26 cellular contexts compared by ENCODE assay signal in genomic region chr13:27810461-27810860, GRCh38. TPM values are rescaled to one million over a fixed set of nuclear protein-coding genes. Genes with fewer than 3 reads are reported as not detected.
DNase-seq lines count a peak whose midpoint lies in the region; ATAC-seq, FAIRE-seq and TF ChIP-seq lines count a peak whose summit lies in the region.
"Had no signal": no experiment of that assay in that cellular context is flagged by ENCODE, and none has a peak within 500 bp of the region (broad histone marks: within the 10 kb centered on the region; RNA-seq: fewer than 3 reads in every experiment).

No MANE protein-coding gene starts in this region.

- CTCF ChIA-PET in PC-3 (lab: Charles Lee), result interaction anchor here (0.8 kb wide), 1 partner anchor 16 kb away, joined by 5 read pairs; no protein-coding TSS in a partner anchor

- no peak for TF ChIP-seq CTCF in PC-3 (conservative IDR thresholded peaks at IDR 0.05; ENCODE audit: low read depth, low read length)
- TF ChIP-seq CTCF in bronchial epithelial cell (IDR thresholded peaks at IDR 0.05; ENCODE audit: insufficient read depth, low read length, severe bottlenecking), result no peak
- no peak for TF ChIP-seq CTCF in foreskin keratinocyte (conservative IDR thresholded peaks at IDR 0.05)

- H3K4me3 ChIP-seq in PC-3 (ENCODE audit: low read length) (no peak overlapping the region), bronchial epithelial cell (ENCODE audit: low read depth, low read length) (no peak overlapping the region)
- H3K4me3 ChIP-seq: A549; BLaER1 treated with 17β-estradiol and CSF1 and Interleukin-3, amounts not matched to agents 10 nM and 100 nM; GM12878; GM23338 had no signal

- ATAC-seq in PC-3 (peak; percentile 70), foreskin keratinocyte (peak; percentile 15), GM18517 (IDR thresholded peaks at IDR 0.05; ENCODE audit: unreplicated experiment) (no peak)
- ATAC-seq: A549, GM12878, GM23338, HCT116 had no signal

- peak; percentile 31 for DNase-seq in M059J (ENCODE audit: low read depth)
- peak; percentile 69 for DNase-seq in PC-3
- peak; percentile 36 for DNase-seq in bronchial epithelial cell (ENCODE audit: low read depth)
- peak in 1 of 2 donors; percentile 49 for DNase-seq in foreskin keratinocyte
- no peak for DNase-seq in activated CD8-positive, alpha-beta memory T cell treated with anti-CD3 and anti-CD28 coated beads for 24 hours
- DNase-seq in NOMO-1 treated with dmso at 0.1 percent for 144 hours (lab: John Stamatoyannopoulos, UW; ENCODE audit: unreplicated experiment), result no peak
- DNase-seq: 8988T; ACHN; AML-193; BE2C; CD4-positive, alpha-beta T cell; CD8-positive, alpha-beta memory T cell; DMS 273 treated with DMSO at 0.1 percent for 48 hours; DMS79; EL; GDM1; H9 had no signal

- H3K27me3 ChIP-seq in PC-3 (ENCODE audit: low read length) (0 out of 2 replicates have a peak, but pooled peaks cover 3% of the 10 kb centered on the region), bronchial epithelial cell (ENCODE audit: control insufficient read depth, insufficient read depth, low read length) (no peaks in the 10 kb centered on the region), foreskin keratinocyte (no peaks in the 10 kb centered on the region)

- no peaks in the 10 kb centered on the region for H3K9me2 ChIP-seq in PC-3 (replicated peaks; ENCODE audit: low read length)

- no peaks in the 10 kb centered on the region for H3F3A ChIP-seq in PC-3 (ENCODE audit: low read length, unreplicated experiment)

- H3K9ac ChIP-seq in PC-3 (ENCODE audit: low read length), result no peak overlapping the region
- H3K9ac ChIP-seq: BLaER1 treated with 17β-estradiol and CSF1 and Interleukin-3, amounts not matched to agents 10 nM and 100 nM had no signal

- H4K20me1 ChIP-seq in PC-3 (ENCODE audit: low read length), result no peaks in the 10 kb centered on the region
- H4K20me1 ChIP-seq: BLaER1 treated with 17β-estradiol and CSF1 and Interleukin-3, amounts not matched to agents 10 nM and 100 nM had no signal

- H2AFZ ChIP-seq in PC-3 (ENCODE audit: low read length), result no peak overlapping the region
- H2AFZ ChIP-seq: GM23338 had no signal

- intact Hi-C loops in PC-3 (cut with micrococcal nuclease), result no loop called here

- H3K27ac ChIP-seq in PC-3 (ENCODE audit: low read length) (peak overlapping the region; percentile 32; the same call in 1 of the 2 replicates), foreskin keratinocyte (no peak overlapping the region)
- H3K27ac ChIP-seq: A549; BLaER1 treated with 17β-estradiol and CSF1 and Interleukin-3, amounts not matched to agents 10 nM and 100 nM had no signal

- POLR2A ChIA-PET in PC-3 (lab: Charles Lee; ENCODE audit: unreplicated experiment), result no interaction called here

- H3K79me2 ChIP-seq in PC-3 (ENCODE audit: low read length), result no peaks in the 10 kb centered on the region

- H3K4me2 ChIP-seq in PC-3 (ENCODE audit: low read length), result peak overlapping the region; percentile 28; the same call in 1 of the 2 replicates
- H3K4me2 ChIP-seq: A549, GM23338 had no signal

- FAIRE-seq in bronchial epithelial cell (lab: Jason Lieb, UNC), result no peak
- FAIRE-seq: A549, D721Med, GM12878 had no signal

- no peaks in the 10 kb centered on the region for H3K36me3 ChIP-seq in PC-3 (ENCODE audit: low read depth, low read length)
- H3K36me3 ChIP-seq in bronchial epithelial cell (ENCODE audit: control insufficient read depth, insufficient read depth, low read length), result no peaks in the 10 kb centered on the region
- H3K36me3 ChIP-seq: BE2C; BLaER1 treated with 17β-estradiol and CSF1 and Interleukin-3, amounts not matched to agents 10 nM and 100 nM had no signal

- H3K4me1 ChIP-seq in PC-3 (ENCODE audit: insufficient read depth, low read length) (peaks cover 28% of the 10 kb centered on the region), foreskin keratinocyte (peaks cover 17% of the 10 kb centered on the region)
- H3K4me1 ChIP-seq: A549; BE2C; BLaER1 treated with 17β-estradiol and CSF1 and Interleukin-3, amounts not matched to agents 10 nM and 100 nM had no signal

- no TSS peak for BruUV-seq in PC-3 (replicated peaks; lab: Mats Ljungman, UMichigan)

- H3K9me3 ChIP-seq in PC-3 (ENCODE audit: low read length), result no peaks in the 10 kb centered on the region
- H3K9me3 ChIP-seq: A549; BE2C; BLaER1 treated with 17β-estradiol and CSF1 and Interleukin-3, amounts not matched to agents 10 nM and 100 nM had no signal

RNA-seq across cellular contexts. Expression of gene GSX1, which starts 18.2 kb away (rescaled TPM):
- not detected in 2 replicates for total RNA-seq in M059J (2014; rRNA removed; shearing (Covaris generic))
- total RNA-seq in PC-3 (2014; rRNA removed) (not detected in 2 replicates), bronchial epithelial cell (not detected in 2 replicates), foreskin keratinocyte (not detected in 2 replicates)
- polyA plus RNA-seq in foreskin keratinocyte, result not detected in 2 replicates
- total RNA-seq: CD4-positive, alpha-beta T cell; CD8-positive, alpha-beta memory T cell; GM12878; GM23338; H4; H9 had no signal
- polyA plus RNA-seq: A549; CD14-positive monocyte; CD8-positive, alpha-beta memory T cell; GM12878; GM23338 had no signal

Comparison
In these comparisons a context has a peak if more than half of its experiments do, and no peak if none do; other contexts are left out.
1. DNase-seq: peak in M059J (single experiment), PC-3 (single experiment) and bronchial epithelial cell (single experiment); none in activated CD8-positive, alpha-beta memory T cell treated with anti-CD3 and anti-CD28 coated beads for 24 hours (single experiment) and NOMO-1 treated with dmso at 0.1 percent for 144 hours (single experiment).